Comparison of ENCODE assay signal across 8 cellular contexts in genomic region chr17:43576563-43577229, GRCh38. TPM values are rescaled to one million over a fixed set of nuclear protein-coding genes. Genes with fewer than 3 reads are reported as not detected.
DNase-seq lines count a peak whose midpoint lies in the region; ATAC-seq, FAIRE-seq and TF ChIP-seq lines count a peak whose summit lies in the region.

No MANE protein-coding gene starts in this region.

- no peak for TF ChIP-seq POLR2A in thyroid gland (IDR thresholded peaks at IDR 0.05)

- peaks cover 16% of the 10 kb centered on the region for H3K4me1 Mint-ChIP-seq in activated T-cell treated with anti-CD3 and anti-CD28 coated beads, Interleukin-2, amount 50 U/mL, for 72 hours (ENCODE audit: low read depth)

- H3K27ac Mint-ChIP-seq in activated T-cell treated with anti-CD3 and anti-CD28 coated beads, Interleukin-2, amount 50 U/mL, for 72 hours, result no peak overlapping the region

- no peaks in the 10 kb centered on the region for H3K36me3 Mint-ChIP-seq in activated T-cell treated with anti-CD3 and anti-CD28 coated beads, Interleukin-2, amount 50 U/mL, for 72 hours (ENCODE audit: insufficient read depth in 2 of 2)

- DNase-seq in D721Med (ENCODE audit: insufficient read length, low spot score), result peak; percentile 51
- peak; percentile 53 for DNase-seq in Jurkat, Clone E6-1 (ENCODE audit: low read depth, low spot score)
- DNase-seq in RPMI7951 (ENCODE audit: low read depth), result peak; percentile 68
- peak; percentile 60 to 71 for DNase-seq in activated T-cell treated with anti-CD3 and anti-CD28 coated beads, Interleukin-2, amount 50 U/mL, for 72 hours
- peak; percentile 76 for DNase-seq in fibroblast of villous mesenchyme (ENCODE audit: low read depth)
- DNase-seq in thyroid gland, result peak; percentile 65 to 74

- no peak overlapping the region for H3K4me3 ChIP-seq in Jurkat, Clone E6-1 (ENCODE audit: low read length)
- no peak overlapping the region for H3K4me3 ChIP-seq in fibroblast of villous mesenchyme (ENCODE audit: low read depth, low read length)
- no peak overlapping the region for H3K4me3 ChIP-seq in neutrophil (ENCODE audit: low read depth in 1 of 2, low read length in 1 of 2)
- H3K4me3 ChIP-seq in thyroid gland (replicated peaks in 1 of 3), result no peak overlapping the region

- intact Hi-C loops in thyroid gland (cut with DNase I), result loop anchor here (1.0 to 5.0 kb wide), 2 partner anchors 99 to 181 kb away; partner anchors contain the start of gene SOST

- H3K27me3 Mint-ChIP-seq in activated T-cell treated with anti-CD3 and anti-CD28 coated beads, Interleukin-2, amount 50 U/mL, for 72 hours (ENCODE audit: low read depth), result peaks cover 14% of the 10 kb centered on the region

- H3K4me1 ChIP-seq in neutrophil (ENCODE audit: control insufficient read depth in 1 of 2, insufficient read depth in 1 of 2, low read depth in 1 of 2, low read length in 1 of 2) (no peaks in the 10 kb centered on the region), thyroid gland (peaks cover 0 to 8% of the 10 kb centered on the region in 2 donors)

- no peak overlapping the region for H3K4me3 Mint-ChIP-seq in activated T-cell treated with anti-CD3 and anti-CD28 coated beads, Interleukin-2, amount 50 U/mL, for 72 hours

- no peaks in the 10 kb centered on the region for H3K36me3 ChIP-seq in neutrophil
- no peaks in the 10 kb centered on the region for H3K36me3 ChIP-seq in thyroid gland

- H3K9me3 Mint-ChIP-seq in activated T-cell treated with anti-CD3 and anti-CD28 coated beads, Interleukin-2, amount 50 U/mL, for 72 hours, result no peaks in the 10 kb centered on the region

- H3K27me3 ChIP-seq in neutrophil (peaks cover 52% of the 10 kb centered on the region), thyroid gland (no peaks in the 10 kb centered on the region)

- H3K9me3 ChIP-seq in neutrophil (no peaks in the 10 kb centered on the region), thyroid gland (no peaks in the 10 kb centered on the region)

- peak; percentile 98 for TF ChIP-seq CTCF in D721Med (IDR thresholded peaks at IDR 0.05; ENCODE audit: insufficient read depth, missing control alignments)
- peak; percentile 87 for TF ChIP-seq CTCF in fibroblast of villous mesenchyme (IDR thresholded peaks at IDR 0.05; ENCODE audit: insufficient read depth, low read depth, low read length)
- peak; percentile 70 for TF ChIP-seq CTCF in neutrophil (IDR thresholded peaks at IDR 0.05)
- peak; percentile 70 to 90 (median 85) for TF ChIP-seq CTCF in thyroid gland (IDR thresholded peaks at IDR 0.05)

- WGBS in thyroid gland, 2 donors, result 13 to 19% methylated on average over 10 of the region's 10 CpGs

- H3K27ac ChIP-seq in neutrophil (no peak overlapping the region), thyroid gland (no peak overlapping the region)

- no peak for FAIRE-seq in D721Med (lab: Jason Lieb, UNC)

- ATAC-seq in activated T-cell treated with anti-CD3 and anti-CD28 coated beads, Interleukin-2, amount 50 U/mL, for 72 hours (replicated peaks in 1 of 2), result peak; percentile 81 to 85
- ATAC-seq in HG02884 (IDR thresholded peaks at IDR 0.05; ENCODE audit: unreplicated experiment), result no peak

RNA-seq across cellular contexts. Expression of gene ETV4, which starts 30.6 kb away (rescaled TPM):
- 1.1 TPM for polyA plus RNA-seq in Jurkat, Clone E6-1 (2012; ENCODE audit: insufficient read depth, insufficient read length)
- 44.2 and 46.9 TPM in 2 replicates for total RNA-seq in RPMI7951 (2014; rRNA removed; shearing (Covaris generic))
- total RNA-seq in activated T-cell treated with anti-CD3 and anti-CD28 coated beads, Interleukin-2, amount 50 U/mL, for 72 hours, result 1 to 10 TPM; 1.2 to 2.1 TPM
- total RNA-seq in fibroblast of villous mesenchyme (4.7 and 4.8 TPM in 2 replicates), thyroid gland (1 to 10 TPM; 1.1 to 9.0 (median 5.3) TPM)
